Comparison of ENCODE assay signal across 15 cellular contexts in the genomic region with DNA sequence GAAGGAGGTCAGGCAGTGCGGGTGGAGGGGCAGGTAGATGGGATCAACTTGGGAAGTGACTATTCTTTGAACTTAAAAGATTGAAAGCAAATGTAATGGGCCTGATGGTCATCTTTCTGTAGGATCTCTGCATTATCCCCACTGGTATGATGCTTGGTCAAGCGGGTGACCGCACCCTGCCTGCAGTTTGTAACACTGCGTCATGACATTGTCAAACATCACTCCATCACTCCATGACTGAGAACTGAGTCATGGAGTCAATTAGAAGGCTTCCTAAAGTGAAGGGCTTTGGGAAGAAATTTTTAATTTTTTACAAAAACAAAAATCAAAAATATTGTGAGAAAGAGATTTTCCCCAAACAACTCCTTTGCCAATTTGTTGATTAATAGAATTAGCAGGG.
DNase-seq lines count a peak whose midpoint lies in the region; ATAC-seq and TF ChIP-seq lines count a peak whose summit lies in the region.
"Had no signal": no experiment of that assay in that cellular context is flagged by ENCODE, and none has a peak within 500 bp of the region (broad histone marks: within the 10 kb centered on the region; RNA-seq: fewer than 3 reads in every experiment).

No MANE protein-coding gene starts in this region.

- peak overlapping the region; percentile 87 for H3K4me2 ChIP-seq in HCT116 (ENCODE audit: low read length)

- no peaks in the 10 kb centered on the region for H4K20me1 ChIP-seq in HCT116 (ENCODE audit: insufficient read depth)

- no peaks in the 10 kb centered on the region for H3K27me3 ChIP-seq in HCT116 (ENCODE audit: insufficient read depth, low read length)
- H3K27me3 ChIP-seq in right lobe of liver, result no peaks in the 10 kb centered on the region
- H3K27me3 ChIP-seq: transverse colon had no signal

- POLR2A ChIA-PET in HCT116 (lab: Charles Lee), result interaction anchor here (1.4 to 2.0 kb wide), 3 partner anchors 10 to 124 kb away, joined by 3 to 6 read pairs (median 5); no protein-coding TSS in a partner anchor

- peak; percentile 72 for DNase-seq in HCT116 (ENCODE audit: low read depth, low spot score)
- peak; percentile 66 for DNase-seq in SW480 (ENCODE audit: low spot score)
- DNase-seq in fibroblast of the aortic adventitia (ENCODE audit: low read depth), result peak; percentile 48
- DNase-seq in stromal cell of bone marrow (ENCODE audit: low read depth), result peak; percentile 83
- no peak for DNase-seq in right lobe of liver
- no peak for DNase-seq in OCI-M1 (lab: John Stamatoyannopoulos, UW)
- DNase-seq in T-helper 9 cell, result no peak
- DNase-seq: activated CD8-positive, alpha-beta memory T cell treated with anti-CD3 and anti-CD28 coated beads, Interleukin-2, amount 50 U/mL, for 4 hours; heart right ventricle; lower lobe of right lung; NCI-H1092 treated with DMSO at 0.1 percent for 48 hours; NCI-H510A treated with DMSO at 0.1 percent for 48 hours; transverse colon; WERI-Rb-1 had no signal

- peak overlapping the region in 1 of 2 experiments; percentile 44; a peak in 2 of 4 replicates for H3K4me3 ChIP-seq in HCT116 (replicated peaks in 1 of 2; ENCODE audit: low read depth in 1 of 2, low read length in 2 of 2)
- no peak overlapping the region for H3K4me3 ChIP-seq in fibroblast of the aortic adventitia (ENCODE audit: low read depth, low read length)
- H3K4me3 ChIP-seq in right lobe of liver, result no peak overlapping the region
- H3K4me3 ChIP-seq: heart right ventricle, lower lobe of right lung, transverse colon had no signal

- no peaks in the 10 kb centered on the region for H3K9me2 ChIP-seq in HCT116 (ENCODE audit: insufficient read depth)

- H3K9me3 ChIP-seq in HCT116 (ENCODE audit: control insufficient read depth in 1 of 2, insufficient read depth in 1 of 2, low read depth in 1 of 2, low read length in 2 of 2), result no peaks in the 10 kb centered on the region
- H3K9me3 ChIP-seq in right lobe of liver, result no peaks in the 10 kb centered on the region
- H3K9me3 ChIP-seq: lower lobe of right lung, transverse colon had no signal

- H3K4me1 ChIP-seq in HCT116 (ENCODE audit: control insufficient read depth in 1 of 2, insufficient read depth in 2 of 2, low read length in 2 of 2) (peaks cover 23 to 57% of the 10 kb centered on the region in 2 experiments), right lobe of liver (no peaks in the 10 kb centered on the region)
- H3K4me1 ChIP-seq: transverse colon had no signal

- no peak for TF ChIP-seq CTCF in HCT116 (IDR thresholded peaks at IDR 0.05 in 2 of 3, conservative IDR thresholded peaks at IDR 0.05 in 1 of 3; ENCODE audit: borderline replicate concordance in 1 of 3, insufficient read depth in 1 of 3, low read depth in 2 of 3, low read length in 2 of 3)
- TF ChIP-seq CTCF in fibroblast of the aortic adventitia (IDR thresholded peaks at IDR 0.05; ENCODE audit: insufficient read depth, low read length), result no peak
- TF ChIP-seq CTCF in right lobe of liver (IDR thresholded peaks at IDR 0.05), result no peak

- TF ChIP-seq POLR2A in HCT116 (IDR thresholded peaks at IDR 0.05; ENCODE audit: borderline replicate concordance, extremely low read depth, insufficient read depth, insufficient read length) (no peak), right lobe of liver (IDR thresholded peaks at IDR 0.05) (no peak)

- TF ChIP-seq RAD21 in HCT116 (IDR thresholded peaks at IDR 0.05; ENCODE audit: low read depth), result no peak

- RAD21 ChIA-PET in HCT116 (lab: Charles Lee; ENCODE audit: low non-redundant PET in 1 of 2, low total read pairs in 2 of 2, uncharacterized antibody in 2 of 2, unreplicated experiment in 2 of 2), result interaction anchor here in 1 of 2 experiments (1.1 kb wide), 1 partner anchor 23 kb away, joined by 3 read pairs; no protein-coding TSS in a partner anchor

- ATAC-seq in HCT116, result peak; percentile 32; the same call in 1 of the 2 replicates
- no peak for ATAC-seq in GM18519 (IDR thresholded peaks at IDR 0.05; ENCODE audit: low FRiP score, unreplicated experiment)
- ATAC-seq in right lobe of liver, result no peak
- ATAC-seq: heart right ventricle had no signal

- H3K36me3 ChIP-seq in HCT116 (ENCODE audit: control insufficient read depth in 1 of 2, insufficient read depth in 2 of 2, low read length in 2 of 2) (no peaks in the 10 kb centered on the region), right lobe of liver (no peaks in the 10 kb centered on the region)
- H3K36me3 ChIP-seq: heart right ventricle, lower lobe of right lung, transverse colon, WERI-Rb-1 had no signal

- H3K79me2 ChIP-seq in HCT116 (ENCODE audit: insufficient read depth, low read length), result no peaks in the 10 kb centered on the region

- no TSS peak for BruUV-seq in HCT116 (replicated peaks; lab: Mats Ljungman, UMichigan)

- H3K9ac ChIP-seq in HCT116 (ENCODE audit: low read length), result peak overlapping the region; percentile 57

- CTCF ChIA-PET in HCT116 (lab: Charles Lee), result interaction anchor here (0.7 to 5.7 kb wide), 5 partner anchors 19 to 635 kb away, joined by 3 to 31 read pairs (median 3); no protein-coding TSS in a partner anchor

- H3K27ac ChIP-seq in HCT116 (ENCODE audit: low read depth, low read length), result peak overlapping the region; percentile 72; the same call in 1 of the 2 replicates
- no peak overlapping the region for H3K27ac ChIP-seq in right lobe of liver
- H3K27ac ChIP-seq: heart right ventricle, lower lobe of right lung, transverse colon, WERI-Rb-1 had no signal

- intact Hi-C loops in HCT116 (cut with micrococcal nuclease) (no loop called here), right lobe of liver (cut with DNase I) (no loop called here)

- WGBS in right lobe of liver (ENCODE audit: insufficient coverage, low coverage, low lambda C conversion rate, missing lambda C conversion rate), result 97% methylated on average over 3 of the region's 4 CpGs

- H2AFZ ChIP-seq in HCT116 (ENCODE audit: low read depth, low read length, poor library complexity, severe bottlenecking), result peak overlapping the region; percentile 54

TF ChIP-seq in HCT116, 20 proteins besides CTCF, POLR2A, EP300 and RAD21:
- TF ChIP-seq CBX3 (IDR thresholded peaks at IDR 0.05; ENCODE audit: low read depth) (0 out of 2 replicates have a peak, but pooled peaks have one; percentile 45), FOSL1 (IDR thresholded peaks at IDR 0.05; ENCODE audit: low read depth) (peak; percentile 90), EZH2 (IDR thresholded peaks at IDR 0.05) (no peak), CEBPB (IDR thresholded peaks at IDR 0.05; ENCODE audit: low read depth) (no peak), SP1 (IDR thresholded peaks at IDR 0.05; ENCODE audit: low read depth) (peak; percentile 53), JUND (IDR thresholded peaks at IDR 0.05) (peak; percentile 69), EGR1 (IDR thresholded peaks at IDR 0.05; ENCODE audit: low read depth) (no peak), REST (IDR thresholded peaks at IDR 0.05; ENCODE audit: low read depth) (no peak)
- TF ChIP-seq, protein P1, sequence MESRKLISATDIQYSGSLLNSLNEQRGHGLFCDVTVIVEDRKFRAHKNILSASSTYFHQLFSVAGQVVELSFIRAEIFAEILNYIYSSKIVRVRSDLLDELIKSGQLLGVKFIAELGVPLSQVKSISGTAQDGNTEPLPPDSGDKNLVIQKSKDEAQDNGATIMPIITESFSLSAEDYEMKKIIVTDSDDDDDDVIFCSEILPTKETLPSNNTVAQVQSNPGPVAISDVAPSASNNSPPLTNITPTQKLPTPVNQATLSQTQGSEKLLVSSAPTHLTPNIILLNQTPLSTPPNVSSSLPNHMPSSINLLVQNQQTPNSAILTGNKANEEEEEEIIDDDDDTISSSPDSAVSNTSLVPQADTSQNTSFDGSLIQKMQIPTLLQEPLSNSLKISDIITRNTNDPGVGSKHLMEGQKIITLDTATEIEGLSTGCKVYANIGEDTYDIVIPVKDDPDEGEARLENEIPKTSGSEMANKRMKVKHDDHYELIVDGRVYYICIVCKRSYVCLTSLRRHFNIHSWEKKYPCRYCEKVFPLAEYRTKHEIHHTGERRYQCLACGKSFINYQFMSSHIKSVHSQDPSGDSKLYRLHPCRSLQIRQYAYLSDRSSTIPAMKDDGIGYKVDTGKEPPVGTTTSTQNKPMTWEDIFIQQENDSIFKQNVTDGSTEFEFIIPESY (IDR thresholded peaks at IDR 0.05; ENCODE audit: extremely low read depth, insufficient replicate concordance, low read length), result no peak
- TF ChIP-seq, protein P2, sequence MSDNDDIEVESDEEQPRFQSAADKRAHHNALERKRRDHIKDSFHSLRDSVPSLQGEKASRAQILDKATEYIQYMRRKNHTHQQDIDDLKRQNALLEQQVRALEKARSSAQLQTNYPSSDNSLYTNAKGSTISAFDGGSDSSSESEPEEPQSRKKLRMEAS (IDR thresholded peaks at IDR 0.05), result no peak; the same call in 1 of the 2 replicates

Comparison
In these comparisons a context has a peak if more than half of its experiments do, and no peak if none do; other contexts are left out.
1. DNase-seq: peak in HCT116 (single experiment), SW480 (single experiment), fibroblast of the aortic adventitia (single experiment) and stromal cell of bone marrow (single experiment); none in right lobe of liver (0 of 3), OCI-M1 (single experiment) and T-helper 9 cell (single experiment).